Comparison of ENCODE assay signal across 26 cellular contexts in the genomic region with DNA sequence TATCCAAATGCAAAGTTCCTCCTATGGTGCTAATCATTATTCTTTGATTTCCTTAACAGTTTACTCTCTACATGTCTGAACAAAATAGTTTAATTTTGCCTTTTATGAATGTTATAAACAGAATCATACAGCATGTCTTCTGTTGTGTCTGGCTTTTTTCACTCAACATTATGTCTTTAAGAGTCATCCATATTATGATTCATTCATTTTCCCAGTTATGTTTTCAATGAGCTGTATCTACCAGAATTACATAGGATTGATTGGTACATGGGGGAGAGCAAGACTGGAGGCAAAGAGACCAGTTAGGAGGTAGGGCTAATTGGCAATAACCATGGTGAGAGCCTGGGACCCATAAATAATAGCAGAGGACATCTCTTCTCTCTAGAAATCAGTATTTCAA. TPM values are rescaled to one million over a fixed set of nuclear protein-coding genes. Genes with fewer than 3 reads are reported as not detected.
DNase-seq lines count a peak whose midpoint lies in the region; ATAC-seq and TF ChIP-seq lines count a peak whose summit lies in the region.
"Had no signal": no experiment of that assay in that cellular context is flagged by ENCODE, and none has a peak within 500 bp of the region (broad histone marks: within the 10 kb centered on the region; RNA-seq: fewer than 3 reads in every experiment).

No MANE protein-coding gene starts in this region.

- H3K79me2 ChIP-seq in HCT116 (ENCODE audit: insufficient read depth, low read length) = no peaks in the 10 kb centered on the region
- no peaks in the 10 kb centered on the region for H3K79me2 ChIP-seq in SK-N-SH (ENCODE audit: insufficient read depth)
- H3K79me2 ChIP-seq in smooth muscle cell (ENCODE audit: low read depth) = no peaks in the 10 kb centered on the region

- peaks cover 33% of the 10 kb centered on the region for H3F3A ChIP-seq in SK-N-SH (replicated peaks; ENCODE audit: insufficient read depth)
- no peaks in the 10 kb centered on the region for H3F3A ChIP-seq in smooth muscle cell (ENCODE audit: low read depth)

- H3K4me2 ChIP-seq in HCT116 (ENCODE audit: low read length) = peak overlapping the region; percentile 30; the same call in 1 of the 2 replicates
- peak overlapping the region; percentile 46; the same call in 1 of the 2 replicates for H3K4me2 ChIP-seq in SK-N-SH
- H3K4me2 ChIP-seq in smooth muscle cell = peak overlapping the region; percentile 60

- H3K27ac ChIP-seq in HCT116 (ENCODE audit: low read depth, low read length) (no peak overlapping the region), SK-N-SH (ENCODE audit: low read depth in 2 of 2, low read length in 1 of 2) (peak overlapping the region; percentile 70 to 95; a peak in 3 of 4 replicates), smooth muscle cell (ENCODE audit: low read depth) (peak overlapping the region; percentile 86), spleen (peak overlapping the region in 4 of 8 donors; percentile 28 to 50 (median 44))
- H3K27ac ChIP-seq: pancreas, tibial artery had no signal

- CTCF ChIA-PET in HCT116 (lab: Charles Lee) (no interaction called here), SK-N-SH (lab: Yijun Ruan, JAX) (interaction anchor here (0.6 kb wide), 1 partner anchor 174 kb away, joined by 4 read pairs; no protein-coding TSS in a partner anchor)

- no peak for TF ChIP-seq EP300 in SK-N-SH (IDR thresholded peaks at IDR 0.05; ENCODE audit: borderline replicate concordance in 1 of 2, low read depth in 1 of 2, low read length in 1 of 2)

- H2AFZ ChIP-seq in HCT116 (ENCODE audit: low read depth, low read length, poor library complexity, severe bottlenecking) (peak overlapping the region; percentile 68), SK-N-SH (ENCODE audit: low read depth) (peak overlapping the region; percentile 76), smooth muscle cell (ENCODE audit: low read depth) (peak overlapping the region; percentile 79)

- peaks cover 8 to 33% of the 10 kb centered on the region in 2 experiments for H3K4me1 ChIP-seq in HCT116 (ENCODE audit: control insufficient read depth in 1 of 2, insufficient read depth in 2 of 2, low read length in 2 of 2)
- peaks cover 0 to 25% of the 10 kb centered on the region in 2 experiments; a peak in 3 of 4 replicates for H3K4me1 ChIP-seq in SK-N-SH (ENCODE audit: control insufficient read depth in 1 of 2, insufficient read depth in 2 of 2, low read depth in 1 of 2, low read length in 1 of 2)
- peaks cover 12% of the 10 kb centered on the region for H3K4me1 ChIP-seq in smooth muscle cell (ENCODE audit: low read depth)
- no peaks in the 10 kb centered on the region for H3K4me1 ChIP-seq in spleen
- H3K4me1 ChIP-seq: pancreas, tibial artery had no signal

- H3K36me3 ChIP-seq in HCT116 (ENCODE audit: control insufficient read depth in 1 of 2, insufficient read depth in 2 of 2, low read length in 2 of 2) (no peaks in the 10 kb centered on the region), SK-N-SH (replicated peaks in 1 of 2; ENCODE audit: control insufficient read depth in 1 of 2, insufficient read depth in 2 of 2, low read length in 1 of 2) (no peaks in the 10 kb centered on the region), smooth muscle cell (ENCODE audit: low read depth) (no peaks in the 10 kb centered on the region), spleen (no peaks in the 10 kb centered on the region)
- H3K36me3 ChIP-seq: pancreas, tibial artery had no signal

- H3K9me2 ChIP-seq in HCT116 (ENCODE audit: insufficient read depth) (no peaks in the 10 kb centered on the region), SK-N-SH (no peaks in the 10 kb centered on the region)

- no peak for ATAC-seq in HCT116
- ATAC-seq: sciatic nerve had no signal

- TF ChIP-seq RAD21 in HCT116 (IDR thresholded peaks at IDR 0.05; ENCODE audit: low read depth) = no peak
- no peak for TF ChIP-seq RAD21 in SK-N-SH (IDR thresholded peaks at IDR 0.05; ENCODE audit: low read length)

- intact Hi-C loops in HCT116 (cut with micrococcal nuclease) (loop anchor here (2.0 kb wide), 1 partner anchor 15 kb away; no protein-coding TSS in a partner anchor), spleen (cut with DNase I; ENCODE audit: low total_unique reads) (no loop called here)

- H3K27me3 ChIP-seq in HCT116 (ENCODE audit: insufficient read depth, low read length) = no peaks in the 10 kb centered on the region
- H3K27me3 ChIP-seq in SK-N-SH (ENCODE audit: insufficient read depth) = no peaks in the 10 kb centered on the region
- H3K27me3 ChIP-seq in smooth muscle cell (ENCODE audit: low read depth) = no peaks in the 10 kb centered on the region
- H3K27me3 ChIP-seq in spleen (replicated peaks in 1 of 7) = no peaks in the 10 kb centered on the region
- H3K27me3 ChIP-seq: pancreas, tibial artery had no signal

- no TSS peak for BruUV-seq in HCT116 (replicated peaks; lab: Mats Ljungman, UMichigan)

- H4K20me1 ChIP-seq in HCT116 (ENCODE audit: insufficient read depth) (no peaks in the 10 kb centered on the region), SK-N-SH (ENCODE audit: insufficient read depth) (no peaks in the 10 kb centered on the region), smooth muscle cell (ENCODE audit: low read depth) (no peaks in the 10 kb centered on the region)

- TF ChIP-seq POLR2A in HCT116 (IDR thresholded peaks at IDR 0.05; ENCODE audit: borderline replicate concordance, extremely low read depth, insufficient read depth, insufficient read length) = no peak
- no peak for TF ChIP-seq POLR2A in spleen (IDR thresholded peaks at IDR 0.05)

- H3K9me3 ChIP-seq in HCT116 (ENCODE audit: control insufficient read depth in 1 of 2, insufficient read depth in 1 of 2, low read depth in 1 of 2, low read length in 2 of 2) (no peaks in the 10 kb centered on the region), SK-N-SH (no peaks in the 10 kb centered on the region), smooth muscle cell (replicated peaks; ENCODE audit: low read depth) (no peaks in the 10 kb centered on the region), spleen (peaks cover 0 to 7% (median 0%) of the 10 kb centered on the region in 8 donors)
- H3K9me3 ChIP-seq: pancreas, tibial artery had no signal

- RAD21 ChIA-PET in HCT116 (lab: Charles Lee; ENCODE audit: low non-redundant PET in 1 of 2, low total read pairs in 2 of 2, uncharacterized antibody in 2 of 2, unreplicated experiment in 2 of 2) = no interaction called here

- POLR2A ChIA-PET in HCT116 (lab: Charles Lee) (interaction anchor here (2.0 kb wide), 1 partner anchor 16 kb away, joined by 8 read pairs; the partner anchor contains the start of gene RAP2B), SK-N-SH (lab: Yijun Ruan, JAX) (no interaction called here)

- H3K4me3 ChIP-seq in HCT116 (replicated peaks in 1 of 2; ENCODE audit: low read depth in 1 of 2, low read length in 2 of 2) (no peak overlapping the region), SK-N-SH (ENCODE audit: low read depth in 2 of 2, low read length in 1 of 2) (no peak overlapping the region), fibroblast of mammary gland (ENCODE audit: control insufficient read depth, low read depth, low read length) (no peak overlapping the region), smooth muscle cell (no peak overlapping the region), spleen (no peak overlapping the region)
- H3K4me3 ChIP-seq: pancreas, tibial artery had no signal

- TF ChIP-seq CTCF in HCT116 (IDR thresholded peaks at IDR 0.05 in 2 of 3, conservative IDR thresholded peaks at IDR 0.05 in 1 of 3; ENCODE audit: borderline replicate concordance in 1 of 3, insufficient read depth in 1 of 3, low read depth in 2 of 3, low read length in 2 of 3) = no peak
- no peak for TF ChIP-seq CTCF in SK-N-SH (IDR thresholded peaks at IDR 0.05)
- no peak for TF ChIP-seq CTCF in fibroblast of mammary gland (conservative IDR thresholded peaks at IDR 0.05; ENCODE audit: control insufficient read depth, insufficient read depth, low read depth, low read length)
- TF ChIP-seq CTCF in smooth muscle cell (IDR thresholded peaks at IDR 0.05; ENCODE audit: borderline replicate concordance, insufficient read depth, poor library complexity, severe bottlenecking) = no peak
- no peak for TF ChIP-seq CTCF in spleen (IDR thresholded peaks at IDR 0.05 in 8 of 11, conservative IDR thresholded peaks at IDR 0.05 in 3 of 11)

- no peak overlapping the region for H3K9ac ChIP-seq in HCT116 (ENCODE audit: low read length)
- H3K9ac ChIP-seq in SK-N-SH = no peak overlapping the region; the same call in 1 of the 2 replicates
- H3K9ac ChIP-seq in smooth muscle cell (ENCODE audit: low read depth) = peak overlapping the region; percentile 30

- DNase-seq in HCT116 (ENCODE audit: low read depth, low spot score) (no peak), SK-N-SH (no peak), fibroblast of mammary gland (ENCODE audit: low read depth) (peak; percentile 42), smooth muscle cell (lab: John Stamatoyannopoulos, UW; ENCODE audit: unreplicated experiment) (no peak), SKM-1 treated with dmso at 0.1 percent for 144 hours (lab: John Stamatoyannopoulos, UW; ENCODE audit: unreplicated experiment) (no peak), spleen (no peak), DMS153 treated with DMSO at 0.1 percent for 48 hours (lab: John Stamatoyannopoulos, UW; ENCODE audit: unreplicated experiment) (no peak)
- DNase-seq: activated B cell treated with CpG ODN at 0.5 μM for 24 hours; activated CD8-positive, alpha-beta T cell treated with anti-CD3 and anti-CD28 coated beads for 36 hours; activated naive CD4-positive, alpha-beta T cell treated with anti-CD3 and anti-CD28 coated beads for 36 hours; AML-193; anterior cingulate cortex; cerebellar nuclear complex; COR-L47; effector CD4-positive, alpha-beta T cell; islet precursor cell; Karpas-422; NCI-H1048; NCI-H1930; NCI-H446; pancreas; stimulated activated CD4-positive, alpha-beta T cell treated with anti-CD3 and anti-CD28 coated beads, Interleukin-2, amount 100 ng/mL, for 24 hours; stimulated activated naive CD4-positive, alpha-beta T cell treated with Interleukin-2 at 50 U/mL for 16 hours; T-helper 9 cell; tibial artery had no signal

TF ChIP-seq in HCT116, 20 proteins besides CTCF, POLR2A, EP300 and RAD21 (continues in another document):
- TF ChIP-seq ZFX (IDR thresholded peaks at IDR 0.05) = no peak
- no peak for TF ChIP-seq ZNF274 (IDR thresholded peaks at IDR 0.05; ENCODE audit: low read depth, low read length)

RNA-seq across cellular contexts. Expression of gene RAP2B, which starts 16.6 kb away (rescaled TPM):
- total RNA-seq in HCT116 (2021; ENCODE audit: unreplicated experiment) = 24.2 TPM
- polyA plus RNA-seq in HCT116 (2012) = 12.1 and 13.6 TPM in 2 replicates
- polyA plus RNA-seq in SK-N-SH (2012; rRNA removed) = 5.8 and 7.3 TPM in 2 replicates
- polyA plus RNA-seq in SK-N-SH (2012; cell fraction: cytosol; rRNA removed) = 5.4 and 6.4 TPM in 2 replicates
- polyA plus RNA-seq in SK-N-SH (2012; cell fraction: nucleus; rRNA removed) = 2.3 and 2.6 TPM in 2 replicates
- total RNA-seq in smooth muscle cell = 29.0 and 29.2 TPM in 2 replicates
- 10.7 and 21.7 TPM in 2 replicates for polyA plus RNA-seq in smooth muscle cell
- total RNA-seq in spleen = 10 to 100 TPM; 18.5 to 31.0 (median 28.0) TPM
- 1 to 10 TPM; 5.3 to 8.9 (median 6.2) TPM for polyA plus RNA-seq in spleen

Comparison
In these comparisons a context has a peak if more than half of its experiments do, and no peak if none do; other contexts are left out.
1. Of the 11 proteins assayed by ChIP-seq in both SK-N-SH and HCT116: peak only in SK-N-SH: JUND; only in HCT116: none; in both: none; in neither: 10.